9 cellular contexts compared by ENCODE assay signal in the genomic region with DNA sequence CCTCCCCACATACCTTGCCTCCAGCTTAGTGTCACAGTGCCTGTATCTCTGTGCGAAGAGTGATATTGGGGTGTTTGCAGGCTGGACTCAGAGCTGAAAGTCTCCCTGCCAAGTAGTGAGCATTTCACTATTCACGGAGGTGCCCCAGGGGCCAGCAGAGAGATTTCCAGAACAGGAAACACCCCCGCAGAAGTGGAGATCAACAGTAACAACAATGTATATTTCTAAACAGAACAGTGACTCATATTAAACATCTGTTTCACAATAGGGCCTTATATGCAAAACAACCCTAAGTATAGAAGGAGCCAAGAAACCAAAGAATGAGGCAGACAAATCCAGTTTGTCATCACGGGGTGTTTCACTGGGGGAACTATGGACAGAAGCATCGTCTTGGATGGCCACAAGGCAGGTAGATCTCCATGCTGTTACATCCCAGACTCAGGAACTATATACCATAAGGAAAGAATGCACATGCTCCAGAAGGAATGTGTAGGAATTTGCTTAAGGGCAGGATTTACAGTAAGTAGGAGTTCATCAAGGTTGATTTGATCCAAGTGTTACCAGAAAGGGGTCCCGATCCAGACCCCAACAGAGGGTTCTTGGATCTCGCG. TPM values are rescaled to one million over a fixed set of nuclear protein-coding genes. Genes with fewer than 3 reads are reported as not detected.
A peak's percentile ranks its signal among the peaks of the same experiment; 100 is the strongest.
DNase-seq lines count a peak whose midpoint lies in the region; ATAC-seq and TF ChIP-seq lines count a peak whose summit lies in the region.
"Had no signal": no experiment of that assay in that cellular context is flagged by ENCODE, and none has a peak within 500 bp of the region (broad histone marks: within the 10 kb centered on the region; RNA-seq: fewer than 3 reads in every experiment).

No MANE protein-coding gene starts in this region.

- peak overlapping the region; percentile 84 for H3K27ac Mint-ChIP-seq in mesothelial cell of epicardium

- no peak for TF ChIP-seq POLR2A in vagina (IDR thresholded peaks at IDR 0.05)

- no peaks in the 10 kb centered on the region for H3K27me3 Mint-ChIP-seq in mesothelial cell of epicardium (ENCODE audit: low read depth)

- H3K9me3 Mint-ChIP-seq in mesothelial cell of epicardium: no peaks in the 10 kb centered on the region

- no peaks in the 10 kb centered on the region for H3K36me3 ChIP-seq in MG63
- H3K36me3 ChIP-seq in vagina: no peaks in the 10 kb centered on the region

- H3K27me3 ChIP-seq in MG63: no peaks in the 10 kb centered on the region
- H3K27me3 ChIP-seq in vagina: no peaks in the 10 kb centered on the region

- no peaks in the 10 kb centered on the region for H3K36me3 Mint-ChIP-seq in mesothelial cell of epicardium

- H3K27ac ChIP-seq in adipose tissue (ENCODE audit: low read depth, low read length) (peak overlapping the region; percentile 38), vagina (peak overlapping the region; percentile 43)

- H3K9me3 ChIP-seq in MG63 (no peaks in the 10 kb centered on the region), vagina (no peaks in the 10 kb centered on the region)

- no peak for TF ChIP-seq CTCF in GM12865 (IDR thresholded peaks at IDR 0.05; ENCODE audit: insufficient read depth, low read depth, low read length, missing control alignments)
- TF ChIP-seq CTCF in mesothelial cell of epicardium (IDR thresholded peaks at IDR 0.05; ENCODE audit: unreplicated experiment): no peak
- no peak for TF ChIP-seq CTCF in vagina (IDR thresholded peaks at IDR 0.05)

- H3K4me3 Mint-ChIP-seq in mesothelial cell of epicardium: no peak overlapping the region

- WGBS in adipose tissue, 3 donors: 36 to 72% (median 38%) methylated on average over 8 of the region's 8 CpGs

- DNase-seq in GM12865 (ENCODE audit: low read depth): peak; percentile 77
- DNase-seq in MG63: peak; percentile 83
- DNase-seq in mesothelial cell of epicardium (ENCODE audit: low spot score in 2 of 2, unreplicated experiment in 2 of 2): no peak
- DNase-seq in vagina (ENCODE audit: extremely low spot score in 2 of 2): no peak
- no peak for DNase-seq in NCI-H2029 (lab: John Stamatoyannopoulos, UW)
- no peak for DNase-seq in NCI-H187 (lab: John Stamatoyannopoulos, UW)

- intact Hi-C loops in vagina (cut with DNase I): no loop called here

- ATAC-seq in GM21723 (IDR thresholded peaks at IDR 0.05; ENCODE audit: unreplicated experiment): peak; percentile 91

- no peak overlapping the region for H3K4me3 ChIP-seq in GM12865 (ENCODE audit: low read depth, low read length)
- H3K4me3 ChIP-seq in MG63: no peak overlapping the region
- no peak overlapping the region for H3K4me3 ChIP-seq in vagina

- H3K4me1 ChIP-seq in vagina: peaks cover 14% of the 10 kb centered on the region

- peaks cover 16% of the 10 kb centered on the region for H3K4me1 Mint-ChIP-seq in mesothelial cell of epicardium

RNA-seq across cellular contexts. Expression of a gene that starts 29.3 kb away (rescaled TPM):
- total RNA-seq in MG63 (2014; rRNA removed; shearing (Covaris generic); ENCODE audit: low replicate concordance): not detected in 2 replicates
- polyA plus RNA-seq in adipose tissue: 1 to 10 TPM in 1 of 3 donors, under 1 TPM in 2; 0.20 to 1.0 (median 0.34) TPM
- total RNA-seq in mesothelial cell of epicardium (not detected in 3 replicates), vagina (not detected)
- total RNA-seq: T-helper 2 cell treated with Interferon-gamma antibody and Interleukin-4, amounts not matched to agents 100 ng/mL and 5 ng/mL, for 36 hours had no signal

RNA-seq across cellular contexts. Expression of a gene that starts 35.9 kb away (rescaled TPM):
- 11.8 and 12.8 TPM in 2 replicates for total RNA-seq in MG63 (2014; rRNA removed; shearing (Covaris generic); ENCODE audit: low replicate concordance)
- 10 to 100 TPM; 23.4 to 53.5 (median 43.4) TPM for polyA plus RNA-seq in adipose tissue
- 52.5 to 54.7 TPM (median 53.7 TPM) in 3 replicates for total RNA-seq in mesothelial cell of epicardium
- 34.1 TPM for total RNA-seq in vagina

Comparison
In these comparisons a context has a peak if more than half of its experiments do, and no peak if none do; other contexts are left out.
1. DNase-seq: peak in GM12865 (single experiment) and MG63 (single experiment); none in mesothelial cell of epicardium (0 of 2), vagina (0 of 2), NCI-H2029 (single experiment) and NCI-H187 (0 of 2).